Comparison of ENCODE assay signal across 8 cellular contexts in genomic region chr11:66619080-66619554, GRCh38. TPM values are rescaled to one million over a fixed set of nuclear protein-coding genes. Genes with fewer than 3 reads are reported as not detected.
DNase-seq lines count a peak whose midpoint lies in the region; ATAC-seq and TF ChIP-seq lines count a peak whose summit lies in the region.

No MANE protein-coding gene starts in this region.

- 18 to 30% methylated on average over 4 of the region's 4 CpGs for WGBS in esophagus, 2 donors

- peaks cover 0 to 2% of the 10 kb centered on the region in 2 donors for H3K4me1 ChIP-seq in esophagus (ENCODE audit: control insufficient read depth in 2 of 2, insufficient read depth in 2 of 2, low read length in 1 of 2)

- TF ChIP-seq CTCF in neural crest cell (conservative IDR thresholded peaks at IDR 0.05): no peak

- no peaks in the 10 kb centered on the region for H3K27me3 Mint-ChIP-seq in activated T-cell treated with anti-CD3 and anti-CD28 coated beads, Interleukin-2, amount 50 U/mL, for 72 hours (ENCODE audit: low read depth)
- no peaks in the 10 kb centered on the region for H3K27me3 Mint-ChIP-seq in neural crest cell (ENCODE audit: low read depth)

- peak in 1 of 2 donors; percentile 9 for ATAC-seq in activated T-cell treated with anti-CD3 and anti-CD28 coated beads, Interleukin-2, amount 50 U/mL, for 72 hours (replicated peaks in 1 of 2)
- ATAC-seq in HG02938 (IDR thresholded peaks at IDR 0.05; ENCODE audit: unreplicated experiment): no peak
- ATAC-seq in HG03097 (IDR thresholded peaks at IDR 0.05; ENCODE audit: low FRiP score, unreplicated experiment): no peak
- ATAC-seq in HG02642 (IDR thresholded peaks at IDR 0.05; ENCODE audit: poor library complexity, unreplicated experiment): no peak

- DNase-seq in activated T-cell treated with anti-CD3 and anti-CD28 coated beads, Interleukin-2, amount 50 U/mL, for 72 hours: no peak
- no peak for DNase-seq in activated T-cell treated with anti-CD3 and anti-CD28 coated beads, Interleukin-2, amount 50 U/mL, for 48 hours
- peak; percentile 36 for DNase-seq in T follicular helper cell (ENCODE audit: low read depth)
- no peak for DNase-seq in neural crest cell (ENCODE audit: low read depth, low spot score)

- H3K4me1 Mint-ChIP-seq in activated T-cell treated with anti-CD3 and anti-CD28 coated beads, Interleukin-2, amount 50 U/mL, for 72 hours (ENCODE audit: low read depth): peaks cover 72% of the 10 kb centered on the region
- peaks cover 48% of the 10 kb centered on the region for H3K4me1 Mint-ChIP-seq in neural crest cell

- no peaks in the 10 kb centered on the region for H3K9me3 Mint-ChIP-seq in activated T-cell treated with anti-CD3 and anti-CD28 coated beads, Interleukin-2, amount 50 U/mL, for 72 hours
- no peaks in the 10 kb centered on the region for H3K9me3 Mint-ChIP-seq in neural crest cell

- H3K36me3 Mint-ChIP-seq in activated T-cell treated with anti-CD3 and anti-CD28 coated beads, Interleukin-2, amount 50 U/mL, for 72 hours (ENCODE audit: insufficient read depth in 2 of 2): peaks cover 35 to 56% of the 10 kb centered on the region in 2 donors
- peaks cover 17% of the 10 kb centered on the region for H3K36me3 Mint-ChIP-seq in neural crest cell (ENCODE audit: low read depth)

- peak overlapping the region; percentile 98 for H3K27ac Mint-ChIP-seq in activated T-cell treated with anti-CD3 and anti-CD28 coated beads, Interleukin-2, amount 50 U/mL, for 72 hours
- H3K27ac Mint-ChIP-seq in neural crest cell (ENCODE audit: unreplicated experiment): peak overlapping the region; percentile 65

- peak overlapping the region in 1 of 2 donors; percentile 97 for H3K4me3 ChIP-seq in esophagus (ENCODE audit: low read depth in 1 of 2, low read length in 2 of 2)

- peak overlapping the region; percentile 99 to 100 for H3K4me3 Mint-ChIP-seq in activated T-cell treated with anti-CD3 and anti-CD28 coated beads, Interleukin-2, amount 50 U/mL, for 72 hours
- H3K4me3 Mint-ChIP-seq in neural crest cell: peak overlapping the region; percentile 99

- peak overlapping the region; percentile 73 to 76 for H3K27ac ChIP-seq in esophagus (ENCODE audit: low read depth in 2 of 2, low read length in 1 of 2)

- H3K27me3 ChIP-seq in esophagus (ENCODE audit: control insufficient read depth in 1 of 2, insufficient read depth in 2 of 2, low read length in 2 of 2): no peaks in the 10 kb centered on the region

- H3K36me3 ChIP-seq in esophagus (ENCODE audit: control insufficient read depth in 2 of 2, insufficient read depth in 2 of 2, low read length in 1 of 2): peaks cover 0 to 9% of the 10 kb centered on the region in 2 donors

- H3K9me3 ChIP-seq in esophagus (ENCODE audit: control insufficient read depth in 2 of 2, insufficient read depth in 1 of 2, low read depth in 1 of 2, low read length in 1 of 2): peaks cover 0 to 2% of the 10 kb centered on the region in 2 donors

RNA-seq across cellular contexts. Expression of gene RBM14, which starts 2.7 kb away (rescaled TPM):
- total RNA-seq in activated T-cell treated with anti-CD3 and anti-CD28 coated beads, Interleukin-2, amount 50 U/mL, for 72 hours: 10 to 100 TPM; 85.6 to 97.3 TPM
- 10 to 100 TPM; 20.6 to 34.2 TPM for polyA plus RNA-seq in esophagus
- total RNA-seq in neural crest cell: 157 and 160 TPM in 2 replicates

RNA-seq across cellular contexts. Expression of gene RBM4, which starts 19.4 kb away (rescaled TPM):
- 100 to 1,000 TPM; 116 to 135 TPM for total RNA-seq in activated T-cell treated with anti-CD3 and anti-CD28 coated beads, Interleukin-2, amount 50 U/mL, for 72 hours
- 10 to 100 TPM; 54.6 to 80.8 TPM for polyA plus RNA-seq in esophagus
- total RNA-seq in neural crest cell: 268 and 269 TPM in 2 replicates

RNA-seq across cellular contexts. Expression of gene CCS, which starts 26.1 kb away (rescaled TPM):
- 10 to 100 TPM; 35.1 to 38.5 TPM for total RNA-seq in activated T-cell treated with anti-CD3 and anti-CD28 coated beads, Interleukin-2, amount 50 U/mL, for 72 hours
- 10 to 100 TPM; 27.9 to 39.8 TPM for polyA plus RNA-seq in esophagus
- total RNA-seq in neural crest cell: 47.2 and 49.8 TPM in 2 replicates

RNA-seq across cellular contexts. Expression of gene CCDC87, which starts 26.3 kb away (rescaled TPM):
- under 1 TPM; 0.10 to 0.21 TPM for total RNA-seq in activated T-cell treated with anti-CD3 and anti-CD28 coated beads, Interleukin-2, amount 50 U/mL, for 72 hours
- under 1 TPM; 0.09 to 0.12 TPM for polyA plus RNA-seq in esophagus
- 0.93 and 1.1 TPM in 2 replicates for total RNA-seq in neural crest cell

RNA-seq across cellular contexts. Expression of gene CTSF, which starts 50.7 kb away (rescaled TPM):
- total RNA-seq in activated T-cell treated with anti-CD3 and anti-CD28 coated beads, Interleukin-2, amount 50 U/mL, for 72 hours: 1 to 10 TPM; 6.3 to 6.8 TPM
- polyA plus RNA-seq in esophagus: 10 to 100 TPM in 1 of 2 donors, 1 to 10 TPM in 1; 4.2 to 10.2 TPM
- total RNA-seq in neural crest cell: not detected in 2 replicates
